Comparison of ENCODE assay signal across 10 cellular contexts in genomic region chr13:50244355-50244912, GRCh38.
DNase-seq lines count a peak whose midpoint lies in the region; ATAC-seq, FAIRE-seq and TF ChIP-seq lines count a peak whose summit lies in the region.
"Had no signal": no experiment of that assay in that cellular context is flagged by ENCODE, and none has a peak within 500 bp of the region (broad histone marks: within the 10 kb centered on the region; RNA-seq: fewer than 3 reads in every experiment).

No MANE protein-coding gene starts in this region.

- peak in 1 of 2 donors; percentile 6 for ATAC-seq in CD4-positive, CD25-positive, alpha-beta regulatory T cell (ENCODE audit: low read depth in 2 of 2)
- ATAC-seq in GM19467 (IDR thresholded peaks at IDR 0.05; ENCODE audit: unreplicated experiment) (peak; percentile 5), HepG2 (peak; percentile 39), GM18502 (IDR thresholded peaks at IDR 0.05; ENCODE audit: poor library complexity, unreplicated experiment) (no peak)

- no peak overlapping the region for H3K4me2 ChIP-seq in OCI-LY1 (ENCODE audit: low read length)
- H3K4me2 ChIP-seq in HepG2 (ENCODE audit: low read depth, low read length) = peak overlapping the region; percentile 79

- no peaks in the 10 kb centered on the region for H3K36me3 ChIP-seq in CD4-positive, CD25-positive, alpha-beta regulatory T cell (ENCODE audit: control insufficient read depth, insufficient read depth, low read length)
- H3K36me3 ChIP-seq in OCI-LY1 (ENCODE audit: insufficient read depth, low read length) = no peaks in the 10 kb centered on the region
- H3K36me3 ChIP-seq in HepG2 (replicated peaks in 1 of 2; ENCODE audit: control insufficient read depth in 1 of 2, insufficient read depth in 2 of 2, low read length in 2 of 2) = no peaks in the 10 kb centered on the region
- H3K36me3 ChIP-seq in sigmoid colon = no peaks in the 10 kb centered on the region

- CTCF ChIA-PET in HepG2 (lab: Yijun Ruan, JAX; ENCODE audit: low intra/inter-chr PET ratio, low total read pairs) = no interaction called here

- POLR2A ChIA-PET in HepG2 (lab: Yijun Ruan, JAX) = interaction anchor here (1.0 to 2.2 kb wide), 5 partner anchors 39 to 248 kb away, joined by 4 to 23 read pairs (median 8); partner anchors contain the start of gene TRIM13

- no peak overlapping the region for H3K4me3 ChIP-seq in CD4-positive, CD25-positive, alpha-beta regulatory T cell (ENCODE audit: low read depth, low read length)
- H3K4me3 ChIP-seq in OCI-LY1 (ENCODE audit: low read depth, low read length, poor library complexity, severe bottlenecking) (no peak overlapping the region), HepG2 (replicated peaks in 1 of 3; ENCODE audit: insufficient read depth in 1 of 3, low read depth in 2 of 3, low read length in 3 of 3) (peak overlapping the region in 2 of 3 experiments; percentile 17 to 42; a peak in 1 of 6 replicates), sigmoid colon (no peak overlapping the region)
- H3K4me3 ChIP-seq: dorsolateral prefrontal cortex, SK-N-MC had no signal

- no peaks in the 10 kb centered on the region for H3K9me2 ChIP-seq in OCI-LY1 (ENCODE audit: low read depth, low read length)

- H3K4me1 ChIP-seq in CD4-positive, CD25-positive, alpha-beta regulatory T cell (ENCODE audit: control insufficient read depth, insufficient read depth, low read length, poor library complexity, severe bottlenecking) = peaks cover 18% of the 10 kb centered on the region
- H3K4me1 ChIP-seq in OCI-LY1 (ENCODE audit: insufficient read depth, low read length, severe bottlenecking) (peaks cover 22% of the 10 kb centered on the region), HepG2 (ENCODE audit: insufficient read depth, low read length) (peaks cover 90% of the 10 kb centered on the region), sigmoid colon (no peaks in the 10 kb centered on the region)

- intact Hi-C loops in HepG2 (cut with micrococcal nuclease; ENCODE audit: unreplicated experiment) = loop anchor here (2.0 to 10.0 kb wide), 4 partner anchors 57 to 250 kb away; partner anchors contain the start of gene TRIM13
- intact Hi-C loops in sigmoid colon (cut with DNase I) = no loop called here

- H3F3A ChIP-seq in OCI-LY1 (ENCODE audit: insufficient read depth, low read length) = no peaks in the 10 kb centered on the region

- no peak; a peak in 1 of 4 replicates for TF ChIP-seq EP300 in HepG2 (IDR thresholded peaks at IDR 0.05; ENCODE audit: low read depth in 2 of 2, low read length in 2 of 2)
- TF ChIP-seq EP300 in HepG2 (CRISPR knock-in tag; IDR thresholded peaks at IDR 0.05; ENCODE audit: borderline replicate concordance) = no peak
- no peak for TF ChIP-seq EP300 in sigmoid colon (IDR thresholded peaks at IDR 0.05)

- H3K9ac ChIP-seq in OCI-LY1 (ENCODE audit: low read length) = no peak overlapping the region
- peak overlapping the region; percentile 77 for H3K9ac ChIP-seq in HepG2 (ENCODE audit: insufficient read depth, low read depth, low read length)

- in situ Hi-C loops in HepG2 (cut with HindIII; ENCODE audit: extremely low pct_ligation_motif_present, low pct_unique_long_range_greater_than_20kb) = no loop called here

- no peaks in the 10 kb centered on the region for H3K9me3 ChIP-seq in CD4-positive, CD25-positive, alpha-beta regulatory T cell (ENCODE audit: control insufficient read depth in 2 of 2, low read length in 2 of 2)
- H3K9me3 ChIP-seq in OCI-LY1 (ENCODE audit: low read length) (no peaks in the 10 kb centered on the region), HepG2 (ENCODE audit: low read length) (no peaks in the 10 kb centered on the region), sigmoid colon (no peaks in the 10 kb centered on the region)

- H3K27ac Mint-ChIP-seq in CD4-positive, CD25-positive, alpha-beta regulatory T cell = peak overlapping the region in 2 of 3 donors; percentile 49 to 80

- TF ChIP-seq POLR2A in HepG2 (IDR thresholded peaks at IDR 0.05; ENCODE audit: insufficient read depth in 1 of 2, low read depth in 2 of 2, low read length in 2 of 2) (no peak), sigmoid colon (IDR thresholded peaks at IDR 0.05) (no peak)

- TF ChIP-seq CTCF in OCI-LY1 (IDR thresholded peaks at IDR 0.05; ENCODE audit: low read length) (no peak), HepG2 (CRISPR knock-in tag; IDR thresholded peaks at IDR 0.05) (no peak), sigmoid colon (IDR thresholded peaks at IDR 0.05) (no peak)

- WGBS in HepG2 (ENCODE audit: low lambda C conversion rate) = 15% methylated on average over 8 of the region's 8 CpGs
- 80 to 88% methylated on average over 8 of the region's 8 CpGs for WGBS in sigmoid colon, 2 donors

- H3K4me1 Mint-ChIP-seq in CD4-positive, CD25-positive, alpha-beta regulatory T cell = peaks cover 12 to 31% (median 23%) of the 10 kb centered on the region in 4 donors

- no peak overlapping the region for H3K27ac ChIP-seq in CD4-positive, CD25-positive, alpha-beta regulatory T cell (ENCODE audit: insufficient read depth, low read length, poor library complexity, severe bottlenecking)
- H3K27ac ChIP-seq in OCI-LY1 (ENCODE audit: low read depth, low read length, poor library complexity, severe bottlenecking) (peak overlapping the region; percentile 57), HepG2 (ENCODE audit: extremely low read length, insufficient read depth, low read length) (peak overlapping the region; percentile 98), sigmoid colon (no peak overlapping the region)
- H3K27ac ChIP-seq: dorsolateral prefrontal cortex, SK-N-MC had no signal

- FAIRE-seq in HepG2 (lab: Jason Lieb, UNC) = no peak

- peaks cover 3% of the 10 kb centered on the region for H3K36me3 Mint-ChIP-seq in CD4-positive, CD25-positive, alpha-beta regulatory T cell

- no peaks in the 10 kb centered on the region for H4K20me1 ChIP-seq in OCI-LY1 (ENCODE audit: insufficient read depth, low read length)
- H4K20me1 ChIP-seq in HepG2 (ENCODE audit: insufficient read depth, low read length) = no peaks in the 10 kb centered on the region

- DNase-seq in CD4-positive, CD25-positive, alpha-beta regulatory T cell = no peak
- DNase-seq in HepG2 (ENCODE audit: low spot score) (peak; percentile 59), sigmoid colon (no peak), KG1 (lab: John Stamatoyannopoulos, UW) (no peak), cerebellum (ENCODE audit: low spot score) (no peak)
- DNase-seq: dorsolateral prefrontal cortex had no signal

- no peaks in the 10 kb centered on the region for H3K9me3 Mint-ChIP-seq in CD4-positive, CD25-positive, alpha-beta regulatory T cell

- H2AFZ ChIP-seq in OCI-LY1 (ENCODE audit: low read length) = no peak overlapping the region
- no peak overlapping the region for H2AFZ ChIP-seq in HepG2 (ENCODE audit: low read length)

- H3K79me2 ChIP-seq in OCI-LY1 (ENCODE audit: insufficient read depth, low read length) = no peaks in the 10 kb centered on the region
- peaks cover 58% of the 10 kb centered on the region for H3K79me2 ChIP-seq in HepG2 (ENCODE audit: insufficient read depth, low read length)

- no peak for TF ChIP-seq RAD21 in HepG2 (CRISPR knock-in tag; IDR thresholded peaks at IDR 0.05)

- no peaks in the 10 kb centered on the region for H3K27me3 ChIP-seq in CD4-positive, CD25-positive, alpha-beta regulatory T cell (ENCODE audit: control insufficient read depth, insufficient read depth, low read length)
- no peaks in the 10 kb centered on the region for H3K27me3 ChIP-seq in OCI-LY1 (ENCODE audit: insufficient read depth, low read length)
- no peaks in the 10 kb centered on the region for H3K27me3 ChIP-seq in HepG2 (ENCODE audit: control insufficient read depth in 1 of 2, insufficient read depth in 2 of 2, low read length in 2 of 2)
- H3K27me3 ChIP-seq in sigmoid colon = no peaks in the 10 kb centered on the region
- H3K27me3 ChIP-seq: dorsolateral prefrontal cortex had no signal

- TSS peak; percentile 88 for BruUV-seq in HepG2 (replicated peaks; lab: Mats Ljungman, UMichigan)

- no peaks in the 10 kb centered on the region for H3K27me3 Mint-ChIP-seq in CD4-positive, CD25-positive, alpha-beta regulatory T cell

- H3K4me3 Mint-ChIP-seq in CD4-positive, CD25-positive, alpha-beta regulatory T cell = peak overlapping the region in 1 of 4 donors; percentile 3

TF ChIP-seq in HepG2, 621 proteins besides CTCF, POLR2A, EP300 and RAD21 (continues in another document):
- TF ChIP-seq ATF7 (IDR thresholded peaks at IDR 0.05) (0 out of 2 replicates have a peak, but pooled peaks have one; percentile 2), ATF7 (CRISPR knock-in tag; IDR thresholded peaks at IDR 0.05) (no peak), ZNF589 (CRISPR knock-in tag; conservative IDR thresholded peaks at IDR 0.05) (no peak), ZNF558 (CRISPR knock-in tag; IDR thresholded peaks at IDR 0.05; ENCODE audit: borderline replicate concordance) (peak; percentile 58; the same call in 1 of the 2 replicates), FOSL2 (CRISPR knock-in tag; IDR thresholded peaks at IDR 0.05) (no peak), ERF (CRISPR knock-in tag; IDR thresholded peaks at IDR 0.05) (0 out of 2 replicates have a peak, but pooled peaks have one; percentile 12), ATF1 (CRISPR knock-in tag; IDR thresholded peaks at IDR 0.05) (0 out of 2 replicates have a peak, but pooled peaks have one; percentile 11), SP5 (CRISPR knock-in tag; IDR thresholded peaks at IDR 0.05; ENCODE audit: borderline replicate concordance, low read depth) (peak; percentile 59), KAT7 (CRISPR knock-in tag; IDR thresholded peaks at IDR 0.05; ENCODE audit: borderline replicate concordance) (0 out of 2 replicates have a peak, but pooled peaks have one; percentile 39), SMAD1 (CRISPR knock-in tag; IDR thresholded peaks at IDR 0.05; ENCODE audit: borderline replicate concordance, low read depth) (0 out of 2 replicates have a peak, but pooled peaks have one; percentile 30), ZNF605 (CRISPR knock-in tag; IDR thresholded peaks at IDR 0.05) (peak; percentile 25; the same call in 1 of the 2 replicates), MLX (CRISPR knock-in tag; IDR thresholded peaks at IDR 0.05) (peak; percentile 46; the same call in 1 of the 2 replicates), MBNL3 (CRISPR knock-in tag; conservative IDR thresholded peaks at IDR 0.05) (no peak), SMYD3 (CRISPR knock-in tag; IDR thresholded peaks at IDR 0.05) (0 out of 2 replicates have a peak, but pooled peaks have one; percentile 1), NFATC3 (CRISPR knock-in tag; IDR thresholded peaks at IDR 0.05) (no peak), ZNF747 (CRISPR knock-in tag; IDR thresholded peaks at IDR 0.05; ENCODE audit: borderline replicate concordance) (0 out of 2 replicates have a peak, but pooled peaks have one; percentile 14), RNF2 (conservative IDR thresholded peaks at IDR 0.05; ENCODE audit: low read depth) (0 out of 2 replicates have a peak, but pooled peaks have one; percentile 25)

Comparison
In these comparisons a context has a peak if more than half of its experiments do, and no peak if none do; other contexts are left out.
1. H3K27ac ChIP-seq: peak in OCI-LY1 (single experiment) and HepG2 (single experiment); none in CD4-positive, CD25-positive, alpha-beta regulatory T cell (single experiment) and sigmoid colon (0 of 4).
2. H3K4me3 ChIP-seq: peak in HepG2 (2 of 3); none in CD4-positive, CD25-positive, alpha-beta regulatory T cell (single experiment), OCI-LY1 (single experiment) and sigmoid colon (0 of 4).